In the genomic region with DNA sequence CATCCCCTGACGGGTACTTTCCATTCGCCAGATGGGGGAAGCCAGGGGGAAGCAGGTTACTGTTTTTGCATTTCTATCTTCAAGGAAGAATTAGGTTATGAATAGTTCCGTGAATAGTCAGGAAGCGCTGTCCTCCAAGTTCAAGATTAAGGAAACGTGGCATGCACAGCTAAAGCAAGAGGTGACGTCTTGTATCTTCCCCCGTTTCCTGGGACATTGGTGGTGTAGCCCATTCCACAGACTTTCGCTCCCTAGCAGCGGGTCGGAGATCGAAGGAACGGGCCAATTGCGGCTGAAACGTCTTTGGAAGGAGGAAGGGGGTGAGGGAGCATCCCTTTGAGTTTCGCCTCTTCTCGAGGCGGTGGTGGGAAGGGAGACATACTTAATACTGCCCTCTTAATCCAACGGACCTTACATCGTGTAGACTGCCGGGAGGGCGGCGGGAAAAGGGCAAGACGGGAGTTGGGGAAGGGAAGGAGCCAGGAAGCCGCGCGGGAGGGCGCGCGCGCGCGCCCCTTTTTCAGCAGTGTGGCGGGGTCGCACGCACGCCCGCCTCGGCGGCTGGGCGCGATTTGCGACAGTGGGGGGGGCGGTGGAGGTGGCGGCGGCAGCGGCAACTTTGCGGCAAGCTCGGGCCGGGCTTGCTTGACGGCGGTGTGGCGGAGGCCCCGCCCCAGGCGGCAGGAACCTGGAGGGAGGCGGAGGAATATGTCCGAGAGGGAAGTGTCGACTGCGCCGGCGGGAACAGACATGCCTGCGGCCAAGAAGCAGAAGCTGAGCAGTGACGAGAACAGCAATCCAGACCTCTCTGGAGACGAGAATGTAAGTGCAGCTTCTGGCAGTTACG, we compare ENCODE assay signal across 1 cellular context.
TF ChIP-seq lines count a peak whose summit lies in the region.

A gene with protein sequence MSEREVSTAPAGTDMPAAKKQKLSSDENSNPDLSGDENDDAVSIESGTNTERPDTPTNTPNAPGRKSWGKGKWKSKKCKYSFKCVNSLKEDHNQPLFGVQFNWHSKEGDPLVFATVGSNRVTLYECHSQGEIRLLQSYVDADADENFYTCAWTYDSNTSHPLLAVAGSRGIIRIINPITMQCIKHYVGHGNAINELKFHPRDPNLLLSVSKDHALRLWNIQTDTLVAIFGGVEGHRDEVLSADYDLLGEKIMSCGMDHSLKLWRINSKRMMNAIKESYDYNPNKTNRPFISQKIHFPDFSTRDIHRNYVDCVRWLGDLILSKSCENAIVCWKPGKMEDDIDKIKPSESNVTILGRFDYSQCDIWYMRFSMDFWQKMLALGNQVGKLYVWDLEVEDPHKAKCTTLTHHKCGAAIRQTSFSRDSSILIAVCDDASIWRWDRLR (plus strand): TSS at position 232 of the 847 bp plus-strand sequence. CDS start 477 bp downstream, at position 709.

TF ChIP-seq in HepG2, 621 proteins besides CTCF, POLR2A, EP300 and RAD21 (continued from another document and continues in another):
- TF ChIP-seq, protein P1, sequence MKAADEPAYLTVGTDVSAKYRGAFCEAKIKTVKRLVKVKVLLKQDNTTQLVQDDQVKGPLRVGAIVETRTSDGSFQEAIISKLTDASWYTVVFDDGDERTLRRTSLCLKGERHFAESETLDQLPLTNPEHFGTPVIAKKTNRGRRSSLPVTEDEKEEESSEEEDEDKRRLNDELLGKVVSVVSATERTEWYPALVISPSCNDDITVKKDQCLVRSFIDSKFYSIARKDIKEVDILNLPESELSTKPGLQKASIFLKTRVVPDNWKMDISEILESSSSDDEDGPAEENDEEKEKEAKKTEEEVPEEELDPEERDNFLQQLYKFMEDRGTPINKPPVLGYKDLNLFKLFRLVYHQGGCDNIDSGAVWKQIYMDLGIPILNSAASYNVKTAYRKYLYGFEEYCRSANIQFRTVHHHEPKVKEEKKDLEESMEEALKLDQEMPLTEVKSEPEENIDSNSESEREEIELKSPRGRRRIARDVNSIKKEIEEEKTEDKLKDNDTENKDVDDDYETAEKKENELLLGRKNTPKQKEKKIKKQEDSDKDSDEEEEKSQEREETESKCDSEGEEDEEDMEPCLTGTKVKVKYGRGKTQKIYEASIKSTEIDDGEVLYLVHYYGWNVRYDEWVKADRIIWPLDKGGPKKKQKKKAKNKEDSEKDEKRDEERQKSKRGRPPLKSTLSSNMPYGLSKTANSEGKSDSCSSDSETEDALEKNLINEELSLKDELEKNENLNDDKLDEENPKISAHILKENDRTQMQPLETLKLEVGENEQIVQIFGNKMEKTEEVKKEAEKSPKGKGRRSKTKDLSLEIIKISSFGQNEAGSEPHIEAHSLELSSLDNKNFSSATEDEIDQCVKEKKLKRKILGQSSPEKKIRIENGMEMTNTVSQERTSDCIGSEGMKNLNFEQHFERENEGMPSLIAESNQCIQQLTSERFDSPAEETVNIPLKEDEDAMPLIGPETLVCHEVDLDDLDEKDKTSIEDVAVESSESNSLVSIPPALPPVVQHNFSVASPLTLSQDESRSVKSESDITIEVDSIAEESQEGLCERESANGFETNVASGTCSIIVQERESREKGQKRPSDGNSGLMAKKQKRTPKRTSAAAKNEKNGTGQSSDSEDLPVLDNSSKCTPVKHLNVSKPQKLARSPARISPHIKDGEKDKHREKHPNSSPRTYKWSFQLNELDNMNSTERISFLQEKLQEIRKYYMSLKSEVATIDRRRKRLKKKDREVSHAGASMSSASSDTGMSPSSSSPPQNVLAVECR (CRISPR knock-in tag; IDR thresholded peaks at IDR 0.05; ENCODE audit: borderline replicate concordance) = peak; percentile 85
- peak; percentile 99 for TF ChIP-seq NONO (IDR thresholded peaks at IDR 0.05)
- TF ChIP-seq NONO (CRISPR knock-in tag; conservative IDR thresholded peaks at IDR 0.05) = peak; percentile 88
- TF ChIP-seq CEBPB (IDR thresholded peaks at IDR 0.05; ENCODE audit: borderline replicate concordance, low read depth, low read length) = no peak
- TF ChIP-seq ZNF253 (CRISPR knock-in tag; IDR thresholded peaks at IDR 0.05; ENCODE audit: borderline replicate concordance) = no peak
- TF ChIP-seq NFE2L2 (IDR thresholded peaks at IDR 0.05; ENCODE audit: low read length) = no peak
- TF ChIP-seq GABPB1 (CRISPR knock-in tag; IDR thresholded peaks at IDR 0.05) = peak; percentile 90
- TF ChIP-seq, protein P2, sequence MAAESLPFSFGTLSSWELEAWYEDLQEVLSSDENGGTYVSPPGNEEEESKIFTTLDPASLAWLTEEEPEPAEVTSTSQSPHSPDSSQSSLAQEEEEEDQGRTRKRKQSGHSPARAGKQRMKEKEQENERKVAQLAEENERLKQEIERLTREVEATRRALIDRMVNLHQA (CRISPR knock-in tag; IDR thresholded peaks at IDR 0.05) = no peak
- peak; percentile 86 for TF ChIP-seq IKZF4 (CRISPR knock-in tag; IDR thresholded peaks at IDR 0.05; ENCODE audit: borderline replicate concordance, low read depth, not compliant biosample characterization)
- no peak for TF ChIP-seq TEAD2 (CRISPR knock-in tag; IDR thresholded peaks at IDR 0.05)
- TF ChIP-seq ZSCAN21 (CRISPR knock-in tag; IDR thresholded peaks at IDR 0.05; ENCODE audit: borderline replicate concordance) = no peak; the same call in 1 of the 2 replicates
- no peak for TF ChIP-seq ZNF354B (CRISPR knock-in tag; IDR thresholded peaks at IDR 0.05)
- TF ChIP-seq ZNF850 (CRISPR knock-in tag; conservative IDR thresholded peaks at IDR 0.05) = no peak
- peak; percentile 79; the same call in 1 of the 2 replicates for TF ChIP-seq DMAP1 (CRISPR knock-in tag; IDR thresholded peaks at IDR 0.05)
- TF ChIP-seq TGIF2 (CRISPR knock-in tag; IDR thresholded peaks at IDR 0.05) = no peak
- no peak for TF ChIP-seq SMC3 (IDR thresholded peaks at IDR 0.05; ENCODE audit: low read length)
- no peak for TF ChIP-seq GTF3A (CRISPR knock-in tag; conservative IDR thresholded peaks at IDR 0.05)
- TF ChIP-seq, protein P3, sequence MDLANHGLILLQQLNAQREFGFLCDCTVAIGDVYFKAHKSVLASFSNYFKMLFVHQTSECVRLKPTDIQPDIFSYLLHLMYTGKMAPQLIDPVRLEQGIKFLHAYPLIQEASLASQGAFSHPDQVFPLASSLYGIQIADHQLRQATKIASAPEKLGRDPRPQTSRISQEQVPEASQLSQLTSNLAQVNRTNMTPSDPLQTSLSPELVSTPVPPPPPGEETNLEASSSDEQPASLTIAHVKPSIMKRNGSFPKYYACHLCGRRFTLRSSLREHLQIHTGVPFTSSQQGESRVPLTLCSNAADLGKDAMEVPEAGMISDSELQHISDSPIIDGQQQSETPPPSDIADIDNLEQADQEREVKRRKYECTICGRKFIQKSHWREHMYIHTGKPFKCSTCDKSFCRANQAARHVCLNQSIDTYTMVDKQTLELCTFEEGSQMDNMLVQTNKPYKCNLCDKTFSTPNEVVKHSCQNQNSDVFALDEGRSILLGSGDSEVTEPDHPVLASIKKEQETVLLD (CRISPR knock-in tag; IDR thresholded peaks at IDR 0.05; ENCODE audit: low read depth) = no peak
- TF ChIP-seq, protein P4, sequence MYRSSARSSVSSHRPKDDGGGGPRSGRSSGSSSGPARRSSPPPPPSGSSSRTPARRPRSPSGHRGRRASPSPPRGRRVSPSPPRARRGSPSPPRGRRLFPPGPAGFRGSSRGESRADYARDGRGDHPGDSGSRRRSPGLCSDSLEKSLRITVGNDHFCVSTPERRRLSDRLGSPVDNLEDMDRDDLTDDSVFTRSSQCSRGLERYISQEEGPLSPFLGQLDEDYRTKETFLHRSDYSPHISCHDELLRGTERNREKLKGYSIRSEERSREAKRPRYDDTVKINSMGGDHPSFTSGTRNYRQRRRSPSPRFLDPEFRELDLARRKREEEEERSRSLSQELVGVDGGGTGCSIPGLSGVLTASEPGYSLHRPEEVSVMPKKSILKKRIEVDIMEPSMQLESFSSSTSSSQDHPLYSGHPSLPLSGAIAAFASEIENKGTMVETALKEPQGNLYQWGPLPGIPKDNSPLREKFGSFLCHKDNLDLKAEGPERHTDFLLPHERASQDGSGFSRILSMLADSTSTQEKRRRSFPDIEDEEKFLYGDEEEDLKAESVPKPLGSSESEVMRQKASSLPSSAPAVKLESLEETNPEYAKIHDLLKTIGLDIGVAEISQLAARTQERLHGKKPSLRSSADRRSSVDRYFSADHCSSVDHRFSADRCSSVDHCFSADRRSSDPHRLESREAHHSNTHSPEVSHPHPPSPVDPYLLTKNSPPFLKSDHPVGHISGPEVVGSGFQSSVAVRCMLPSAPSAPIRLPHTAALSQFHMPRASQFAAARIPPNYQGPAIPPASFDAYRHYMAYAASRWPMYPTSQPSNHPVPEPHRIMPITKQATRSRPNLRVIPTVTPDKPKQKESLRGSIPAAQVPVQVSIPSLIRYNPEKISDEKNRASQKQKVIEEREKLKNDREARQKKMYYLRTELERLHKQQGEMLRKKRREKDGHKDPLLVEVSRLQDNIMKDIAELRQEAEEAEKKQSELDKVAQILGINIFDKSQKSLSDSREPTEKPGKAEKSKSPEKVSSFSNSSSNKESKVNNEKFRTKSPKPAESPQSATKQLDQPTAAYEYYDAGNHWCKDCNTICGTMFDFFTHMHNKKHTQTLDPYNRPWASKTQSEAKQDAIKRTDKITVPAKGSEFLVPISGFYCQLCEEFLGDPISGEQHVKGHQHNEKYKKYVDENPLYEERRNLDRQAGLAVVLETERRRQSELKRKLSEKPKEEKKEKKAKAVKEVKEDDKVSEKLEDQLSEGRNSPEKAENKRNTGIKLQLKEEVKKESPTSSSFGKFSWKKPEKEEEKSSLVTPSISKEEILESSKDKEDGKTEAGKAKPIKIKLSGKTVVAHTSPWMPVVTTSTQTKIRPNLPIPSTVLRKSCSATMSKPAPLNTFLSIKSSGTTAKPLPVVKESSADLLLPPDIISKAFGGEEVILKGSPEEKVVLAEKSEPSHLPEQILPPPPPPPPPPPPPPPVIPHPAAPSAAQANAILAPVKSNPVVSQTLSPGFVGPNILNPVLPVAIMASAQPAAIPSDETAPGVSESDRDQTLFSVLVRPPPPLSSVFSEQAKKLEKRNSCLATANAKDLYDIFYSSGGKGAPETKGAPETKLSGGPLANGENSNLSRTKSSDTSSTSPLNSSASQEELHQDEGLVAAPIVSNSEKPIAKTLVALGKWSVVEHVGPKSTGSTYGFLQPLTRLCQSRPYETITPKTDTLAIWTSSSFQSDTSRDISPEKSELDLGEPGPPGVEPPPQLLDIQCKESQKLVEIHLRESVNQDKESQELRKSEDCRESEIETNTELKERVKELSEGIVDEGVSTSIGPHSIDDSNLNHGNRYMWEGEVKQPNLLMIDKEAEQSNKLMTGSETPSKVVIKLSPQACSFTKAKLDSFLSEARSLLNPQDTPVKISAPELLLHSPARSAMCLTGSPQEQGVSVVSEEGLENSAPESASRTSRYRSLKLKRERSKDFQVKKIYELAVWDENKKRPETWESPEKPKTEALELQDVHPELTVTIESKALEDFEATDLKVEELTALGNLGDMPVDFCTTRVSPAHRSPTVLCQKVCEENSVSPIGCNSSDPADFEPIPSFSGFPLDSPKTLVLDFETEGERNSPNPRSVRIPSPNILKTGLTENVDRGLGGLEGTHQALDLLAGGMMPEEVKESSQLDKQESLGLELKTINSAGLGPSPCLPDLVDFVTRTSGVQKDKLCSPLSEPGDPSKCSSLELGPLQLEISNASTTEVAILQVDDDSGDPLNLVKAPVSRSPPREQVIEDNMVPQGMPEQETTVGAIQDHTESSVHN (CRISPR knock-in tag; IDR thresholded peaks at IDR 0.05) = peak; percentile 84; the same call in 1 of the 2 replicates
- TF ChIP-seq, protein P5, sequence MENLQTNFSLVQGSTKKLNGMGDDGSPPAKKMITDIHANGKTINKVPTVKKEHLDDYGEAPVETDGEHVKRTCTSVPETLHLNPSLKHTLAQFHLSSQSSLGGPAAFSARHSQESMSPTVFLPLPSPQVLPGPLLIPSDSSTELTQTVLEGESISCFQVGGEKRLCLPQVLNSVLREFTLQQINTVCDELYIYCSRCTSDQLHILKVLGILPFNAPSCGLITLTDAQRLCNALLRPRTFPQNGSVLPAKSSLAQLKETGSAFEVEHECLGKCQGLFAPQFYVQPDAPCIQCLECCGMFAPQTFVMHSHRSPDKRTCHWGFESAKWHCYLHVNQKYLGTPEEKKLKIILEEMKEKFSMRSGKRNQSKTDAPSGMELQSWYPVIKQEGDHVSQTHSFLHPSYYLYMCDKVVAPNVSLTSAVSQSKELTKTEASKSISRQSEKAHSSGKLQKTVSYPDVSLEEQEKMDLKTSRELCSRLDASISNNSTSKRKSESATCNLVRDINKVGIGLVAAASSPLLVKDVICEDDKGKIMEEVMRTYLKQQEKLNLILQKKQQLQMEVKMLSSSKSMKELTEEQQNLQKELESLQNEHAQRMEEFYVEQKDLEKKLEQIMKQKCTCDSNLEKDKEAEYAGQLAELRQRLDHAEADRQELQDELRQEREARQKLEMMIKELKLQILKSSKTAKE (CRISPR knock-in tag; IDR thresholded peaks at IDR 0.05; ENCODE audit: borderline replicate concordance) = peak; percentile 17
- TF ChIP-seq, protein P6, sequence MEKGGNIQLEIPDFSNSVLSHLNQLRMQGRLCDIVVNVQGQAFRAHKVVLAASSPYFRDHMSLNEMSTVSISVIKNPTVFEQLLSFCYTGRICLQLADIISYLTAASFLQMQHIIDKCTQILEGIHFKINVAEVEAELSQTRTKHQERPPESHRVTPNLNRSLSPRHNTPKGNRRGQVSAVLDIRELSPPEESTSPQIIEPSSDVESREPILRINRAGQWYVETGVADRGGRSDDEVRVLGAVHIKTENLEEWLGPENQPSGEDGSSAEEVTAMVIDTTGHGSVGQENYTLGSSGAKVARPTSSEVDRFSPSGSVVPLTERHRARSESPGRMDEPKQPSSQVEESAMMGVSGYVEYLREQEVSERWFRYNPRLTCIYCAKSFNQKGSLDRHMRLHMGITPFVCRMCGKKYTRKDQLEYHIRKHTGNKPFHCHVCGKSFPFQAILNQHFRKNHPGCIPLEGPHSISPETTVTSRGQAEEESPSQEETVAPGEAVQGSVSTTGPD (CRISPR knock-in tag; IDR thresholded peaks at IDR 0.05) = no peak
- 0 out of 2 replicates have a peak, but pooled peaks have one; percentile 16 for TF ChIP-seq ZNF749 (CRISPR knock-in tag; IDR thresholded peaks at IDR 0.05; ENCODE audit: borderline replicate concordance)
- TF ChIP-seq ZNF552 (CRISPR knock-in tag; IDR thresholded peaks at IDR 0.05; ENCODE audit: borderline replicate concordance) = no peak
- TF ChIP-seq, protein P7, sequence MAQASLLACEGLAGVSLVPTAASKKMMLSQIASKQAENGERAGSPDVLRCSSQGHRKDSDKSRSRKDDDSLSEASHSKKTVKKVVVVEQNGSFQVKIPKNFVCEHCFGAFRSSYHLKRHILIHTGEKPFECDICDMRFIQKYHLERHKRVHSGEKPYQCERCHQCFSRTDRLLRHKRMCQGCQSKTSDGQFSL (CRISPR knock-in tag; IDR thresholded peaks at IDR 0.05) = peak; percentile 100
- TF ChIP-seq ZNF879 (CRISPR knock-in tag; IDR thresholded peaks at IDR 0.05) = no peak
- TF ChIP-seq, protein P8, sequence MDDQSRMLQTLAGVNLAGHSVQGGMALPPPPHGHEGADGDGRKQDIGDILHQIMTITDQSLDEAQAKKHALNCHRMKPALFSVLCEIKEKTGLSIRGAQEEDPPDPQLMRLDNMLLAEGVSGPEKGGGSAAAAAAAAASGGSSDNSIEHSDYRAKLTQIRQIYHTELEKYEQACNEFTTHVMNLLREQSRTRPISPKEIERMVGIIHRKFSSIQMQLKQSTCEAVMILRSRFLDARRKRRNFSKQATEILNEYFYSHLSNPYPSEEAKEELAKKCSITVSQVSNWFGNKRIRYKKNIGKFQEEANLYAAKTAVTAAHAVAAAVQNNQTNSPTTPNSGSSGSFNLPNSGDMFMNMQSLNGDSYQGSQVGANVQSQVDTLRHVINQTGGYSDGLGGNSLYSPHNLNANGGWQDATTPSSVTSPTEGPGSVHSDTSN (CRISPR knock-in tag; IDR thresholded peaks at IDR 0.05; ENCODE audit: borderline replicate concordance) = no peak
- TF ChIP-seq ERF (CRISPR knock-in tag; IDR thresholded peaks at IDR 0.05) = no peak; the same call in 1 of the 2 replicates
- peak; percentile 60; the same call in 1 of the 2 replicates for TF ChIP-seq ZNF792 (CRISPR knock-in tag; IDR thresholded peaks at IDR 0.05)
- peak; percentile 52 for TF ChIP-seq ZNF772 (CRISPR knock-in tag; IDR thresholded peaks at IDR 0.05)
- no peak for TF ChIP-seq ZFP36 (IDR thresholded peaks at IDR 0.05; ENCODE audit: borderline replicate concordance, low read depth, low read length, partially characterized antibody)
- no peak for TF ChIP-seq ZNF619 (CRISPR knock-in tag; IDR thresholded peaks at IDR 0.05)
- TF ChIP-seq SP2 (CRISPR knock-in tag; IDR thresholded peaks at IDR 0.05) = 0 out of 2 replicates have a peak, but pooled peaks have one; percentile 0
- TF ChIP-seq BHLHE40 (IDR thresholded peaks at IDR 0.05; ENCODE audit: low read length) = peak; percentile 97
